Comparison of ENCODE assay signal across 1 cellular context in genomic region chr3:10473581-10474438, GRCh38.
TF ChIP-seq lines count a peak whose summit lies in the region.

No MANE protein-coding gene starts in this region.

TF ChIP-seq in HepG2, 621 proteins besides CTCF, POLR2A, EP300 and RAD21 (continued from another document):
- TF ChIP-seq CEBPZ (IDR thresholded peaks at IDR 0.05; ENCODE audit: low read length) (no peak), ZFP90 (CRISPR knock-in tag; IDR thresholded peaks at IDR 0.05; ENCODE audit: borderline replicate concordance) (no peak), TP53 (CRISPR knock-in tag; conservative IDR thresholded peaks at IDR 0.05) (no peak)
